17 cellular contexts compared by ENCODE assay signal in genomic region chr2:127645395-127646291, GRCh38. TPM values are rescaled to one million over a fixed set of nuclear protein-coding genes. Genes with fewer than 3 reads are reported as not detected.
DNase-seq lines count a peak whose midpoint lies in the region; ATAC-seq, FAIRE-seq and TF ChIP-seq lines count a peak whose summit lies in the region.
"Had no signal": no experiment of that assay in that cellular context is flagged by ENCODE, and none has a peak within 500 bp of the region (broad histone marks: within the 10 kb centered on the region; RNA-seq: fewer than 3 reads in every experiment).

GPR17 (plus strand) TSS chr2:127646153; CDS start chr2:127650736, 4,583 bp downstream.

- H3K9ac ChIP-seq in astrocyte (ENCODE audit: low read length) (peak within 1 kb of the TSS; percentile 4), skeletal muscle tissue (ENCODE audit: low read depth in 1 of 3, low read length in 3 of 3) (no peak within 1 kb of the TSS)

- H3K4me3 ChIP-seq in CD4-positive, CD25-positive, alpha-beta regulatory T cell (ENCODE audit: low read depth, low read length), result no peak within 1 kb of the TSS
- H3K4me3 ChIP-seq in astrocyte (ENCODE audit: insufficient read depth, low read depth, low read length), result no peak within 1 kb of the TSS
- no peak within 1 kb of the TSS for H3K4me3 ChIP-seq in left lung
- H3K4me3 ChIP-seq in skeletal muscle tissue (ENCODE audit: low read length in 3 of 3), result no peak within 1 kb of the TSS
- no peak within 1 kb of the TSS for H3K4me3 ChIP-seq in A673 (ENCODE audit: low read depth, low read length, poor library complexity, severe bottlenecking)

- H3K27me3 ChIP-seq in CD4-positive, CD25-positive, alpha-beta regulatory T cell (ENCODE audit: control insufficient read depth, insufficient read depth, low read length), result no peaks in the 10 kb centered on the region
- no peaks in the 10 kb centered on the region for H3K27me3 ChIP-seq in astrocyte (ENCODE audit: insufficient read depth, low read length)
- no peaks in the 10 kb centered on the region for H3K27me3 ChIP-seq in left lung
- no peaks in the 10 kb centered on the region for H3K27me3 ChIP-seq in skeletal muscle tissue (ENCODE audit: control insufficient read depth in 3 of 3, insufficient read depth in 3 of 3, low read length in 3 of 3)
- no peaks in the 10 kb centered on the region for H3K27me3 ChIP-seq in A673 (replicated peaks; ENCODE audit: insufficient read depth, low read depth, low read length, poor library complexity)

- no peak for DNase-seq in CD4-positive, CD25-positive, alpha-beta regulatory T cell
- no peak for DNase-seq in astrocyte (ENCODE audit: low read depth)
- peak in 1 of 2 donors; percentile 73 for DNase-seq in left lung
- no peak for DNase-seq in A673 (ENCODE audit: low spot score)
- DNase-seq: activated B cell treated with CpG ODN at 0.5 μM for 24 hours; Kasumi-1; SHP77 treated with DMSO at 0.1 percent for 48 hours; stimulated activated CD4-positive, alpha-beta T cell treated with anti-CD3 and anti-CD28 coated beads, Interleukin-12 subunit alpha, Interleukin-12 subunit beta, amount 100 ng/mL, for 4 hours had no signal

- H3K9me3 Mint-ChIP-seq in CD4-positive, CD25-positive, alpha-beta regulatory T cell, result no peaks in the 10 kb centered on the region
- no peaks in the 10 kb centered on the region for H3K9me3 Mint-ChIP-seq in astrocyte (ENCODE audit: unreplicated experiment)
- H3K9me3 Mint-ChIP-seq: activated B cell treated with CpG ODN at 0.5 μM for 24 hours, mesothelial cell of epicardium had no signal

- peak within 1 kb of the TSS; percentile 51 for H3K4me2 ChIP-seq in astrocyte (ENCODE audit: low read length)

- H2AFZ ChIP-seq in astrocyte (ENCODE audit: low read depth, low read length), result peak within 1 kb of the TSS; percentile 54

- BruUV-seq in A673 (replicated peaks; lab: Mats Ljungman, UMichigan), result no TSS peak

- no peaks in the 10 kb centered on the region for H3K9me3 ChIP-seq in CD4-positive, CD25-positive, alpha-beta regulatory T cell (ENCODE audit: control insufficient read depth in 2 of 2, low read length in 2 of 2)
- H3K9me3 ChIP-seq in astrocyte (ENCODE audit: insufficient read depth, low read depth, low read length) (no peaks in the 10 kb centered on the region), left lung (no peaks in the 10 kb centered on the region), skeletal muscle tissue (ENCODE audit: control insufficient read depth in 3 of 3, low read length in 3 of 3) (no peaks in the 10 kb centered on the region), A673 (ENCODE audit: low read depth, low read length, poor library complexity, severe bottlenecking) (no peaks in the 10 kb centered on the region)

- H3K36me3 Mint-ChIP-seq in CD4-positive, CD25-positive, alpha-beta regulatory T cell, result no peaks in the 10 kb centered on the region
- H3K36me3 Mint-ChIP-seq in astrocyte (ENCODE audit: low read depth, unreplicated experiment), result peaks cover 6% of the 10 kb centered on the region
- H3K36me3 Mint-ChIP-seq: mesothelial cell of epicardium had no signal

- no peak within 1 kb of the TSS for H3K27ac ChIP-seq in CD4-positive, CD25-positive, alpha-beta regulatory T cell (ENCODE audit: insufficient read depth, low read length, poor library complexity, severe bottlenecking)
- H3K27ac ChIP-seq in astrocyte (ENCODE audit: low read depth, low read length) (no peak within 1 kb of the TSS), left lung (peak within 1 kb of the TSS; percentile 44 to 48), skeletal muscle tissue (ENCODE audit: low read depth, low read length) (peak within 1 kb of the TSS; percentile 19), A673 (ENCODE audit: low read depth, low read length, poor library complexity, severe bottlenecking) (no peak within 1 kb of the TSS)

- no peaks in the 10 kb centered on the region for H4K20me1 ChIP-seq in astrocyte (ENCODE audit: insufficient read depth, low read length)

- H3K4me1 ChIP-seq in CD4-positive, CD25-positive, alpha-beta regulatory T cell (ENCODE audit: control insufficient read depth, insufficient read depth, low read length, poor library complexity, severe bottlenecking), result peaks cover 33% of the 10 kb centered on the region
- H3K4me1 ChIP-seq in astrocyte (ENCODE audit: insufficient read depth, low read length), result peaks cover 17% of the 10 kb centered on the region
- peaks cover 4 to 59% of the 10 kb centered on the region in 2 donors for H3K4me1 ChIP-seq in left lung
- H3K4me1 ChIP-seq in skeletal muscle tissue (ENCODE audit: control insufficient read depth in 3 of 3, insufficient read depth in 3 of 3, low read length in 3 of 3), result peaks cover 25 to 50% (median 28%) of the 10 kb centered on the region in 3 donors
- peaks cover 5% of the 10 kb centered on the region for H3K4me1 ChIP-seq in A673 (ENCODE audit: insufficient read depth, low read length, poor library complexity, severe bottlenecking)

- POLR2A ChIA-PET in A673 (lab: Charles Lee; ENCODE audit: low non-redundant PET), result no interaction called here

- peaks cover 0 to 59% (median 14%) of the 10 kb centered on the region in 4 donors for H3K4me1 Mint-ChIP-seq in CD4-positive, CD25-positive, alpha-beta regulatory T cell
- peaks cover 24% of the 10 kb centered on the region for H3K4me1 Mint-ChIP-seq in astrocyte (ENCODE audit: low read depth, unreplicated experiment)

- TF ChIP-seq CTCF in astrocyte (IDR thresholded peaks at IDR 0.05; ENCODE audit: insufficient read depth, low read depth, low read length) (no peak), left lung (IDR thresholded peaks at IDR 0.05) (no peak), A673 (conservative IDR thresholded peaks at IDR 0.05; ENCODE audit: low read depth, low read length) (no peak)

- H3K27ac Mint-ChIP-seq in CD4-positive, CD25-positive, alpha-beta regulatory T cell, result peak within 1 kb of the TSS; percentile 30 to 74 (median 69)
- H3K27ac Mint-ChIP-seq in astrocyte (ENCODE audit: unreplicated experiment), result peak within 1 kb of the TSS; percentile 84
- H3K27ac Mint-ChIP-seq: mesothelial cell of epicardium had no signal

- peaks cover 12% of the 10 kb centered on the region for H3K27me3 Mint-ChIP-seq in CD4-positive, CD25-positive, alpha-beta regulatory T cell
- no peaks in the 10 kb centered on the region for H3K27me3 Mint-ChIP-seq in astrocyte (ENCODE audit: low read depth, unreplicated experiment)
- H3K27me3 Mint-ChIP-seq: activated B cell treated with CpG ODN at 0.5 μM for 24 hours had no signal

- no peaks in the 10 kb centered on the region for H3K79me2 ChIP-seq in astrocyte (ENCODE audit: insufficient read depth, low read length)

- no peaks in the 10 kb centered on the region for H3K36me3 ChIP-seq in CD4-positive, CD25-positive, alpha-beta regulatory T cell (ENCODE audit: control insufficient read depth, insufficient read depth, low read length)
- H3K36me3 ChIP-seq in astrocyte (ENCODE audit: insufficient read depth, low read length) (no peaks in the 10 kb centered on the region), left lung (peaks cover 0 to 8% of the 10 kb centered on the region in 2 donors), skeletal muscle tissue (ENCODE audit: control insufficient read depth in 3 of 3, insufficient read depth in 3 of 3, low read length in 3 of 3) (peaks cover 0 to 2% (median 1%) of the 10 kb centered on the region in 3 donors), A673 (ENCODE audit: insufficient read depth, low read length, poor library complexity, severe bottlenecking) (no peaks in the 10 kb centered on the region)

- no peak for FAIRE-seq in astrocyte (lab: Jason Lieb, UNC)
- FAIRE-seq: H54 had no signal

- no peak for ATAC-seq in CD4-positive, CD25-positive, alpha-beta regulatory T cell (ENCODE audit: low read depth in 2 of 2)
- ATAC-seq in left lung (no peak), HG02852 (IDR thresholded peaks at IDR 0.05; ENCODE audit: unreplicated experiment) (no peak), GM19395 (IDR thresholded peaks at IDR 0.05; ENCODE audit: unreplicated experiment) (no peak), GM18873 (IDR thresholded peaks at IDR 0.05; ENCODE audit: low FRiP score, unreplicated experiment) (no peak)

- H3K4me3 Mint-ChIP-seq in CD4-positive, CD25-positive, alpha-beta regulatory T cell, result no peak within 1 kb of the TSS
- no peak within 1 kb of the TSS for H3K4me3 Mint-ChIP-seq in astrocyte (ENCODE audit: unreplicated experiment)
- H3K4me3 Mint-ChIP-seq: activated B cell treated with CpG ODN at 0.5 μM for 24 hours, mesothelial cell of epicardium had no signal

- CTCF ChIA-PET in A673 (lab: Charles Lee), result no interaction called here

- intact Hi-C loops in left lung (cut with DNase I), result no loop called here
- intact Hi-C loops in A673 (cut with micrococcal nuclease; ENCODE audit: unreplicated experiment), result no loop called here

RNA-seq across cellular contexts. Expression of gene GPR17, which starts in this region (rescaled TPM):
- total RNA-seq in CD4-positive, CD25-positive, alpha-beta regulatory T cell, result not detected
- polyA plus RNA-seq in CD4-positive, CD25-positive, alpha-beta regulatory T cell, result not detected
- total RNA-seq in astrocyte, result 0.18 TPM in 1 of 2 replicates, not detected in the other
- total RNA-seq in left lung, result under 1 TPM; 0.24 to 0.26 TPM
- total RNA-seq in skeletal muscle tissue, result 1.0 TPM
- 0.28 and 0.45 TPM in 2 replicates for total RNA-seq in A673 (2021)
- total RNA-seq: activated B cell treated with CpG ODN at 0.5 μM for 24 hours, fibroblast of villous mesenchyme, mesothelial cell of epicardium, NCI-H460 had no signal
- polyA plus RNA-seq: BJ had no signal

Comparison
In these comparisons a context has a peak if more than half of its experiments do, and no peak if none do; other contexts are left out.
1. H3K27ac ChIP-seq: peak in left lung (2 of 2) and skeletal muscle tissue (single experiment); none in CD4-positive, CD25-positive, alpha-beta regulatory T cell (single experiment), astrocyte (single experiment) and A673 (single experiment).